Comparison of ENCODE assay signal across 1 cellular context in the genomic region with DNA sequence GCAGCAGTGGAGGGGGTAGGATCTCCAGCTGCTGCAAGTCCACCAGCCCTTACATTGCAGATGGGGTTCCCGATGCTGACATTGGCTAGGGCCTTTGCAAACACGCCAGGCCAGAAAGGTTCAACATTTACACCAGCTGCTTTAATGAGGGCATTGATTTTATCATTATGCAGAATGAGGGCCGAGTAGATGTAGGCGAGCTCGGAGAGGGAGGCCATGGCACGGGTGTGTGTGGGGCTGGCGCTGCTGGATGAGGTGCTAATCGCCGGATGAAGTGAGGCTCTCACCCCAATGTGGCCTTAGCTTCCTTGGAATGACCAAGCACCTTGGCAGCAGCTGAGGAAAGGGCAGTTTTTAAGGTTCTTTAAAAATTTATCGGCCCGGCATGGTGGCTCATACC.
TF ChIP-seq lines count a peak whose summit lies in the region.

No MANE protein-coding gene starts in this region.

TF ChIP-seq in GM23338, 12 proteins besides CTCF, POLR2A, EP300 and RAD21:
- TF ChIP-seq EZH2phosphoT487 (IDR thresholded peaks at IDR 0.05; ENCODE audit: unreplicated experiment) (no peak), POLR2AphosphoS5 (IDR thresholded peaks at IDR 0.05; ENCODE audit: low read depth) (peak; percentile 28; the same call in 1 of the 2 replicates)
TF ChIP-seq in GM23338: peak in this region for 1.
